Comparison of ENCODE assay signal across 8 cellular contexts in the genomic region with DNA sequence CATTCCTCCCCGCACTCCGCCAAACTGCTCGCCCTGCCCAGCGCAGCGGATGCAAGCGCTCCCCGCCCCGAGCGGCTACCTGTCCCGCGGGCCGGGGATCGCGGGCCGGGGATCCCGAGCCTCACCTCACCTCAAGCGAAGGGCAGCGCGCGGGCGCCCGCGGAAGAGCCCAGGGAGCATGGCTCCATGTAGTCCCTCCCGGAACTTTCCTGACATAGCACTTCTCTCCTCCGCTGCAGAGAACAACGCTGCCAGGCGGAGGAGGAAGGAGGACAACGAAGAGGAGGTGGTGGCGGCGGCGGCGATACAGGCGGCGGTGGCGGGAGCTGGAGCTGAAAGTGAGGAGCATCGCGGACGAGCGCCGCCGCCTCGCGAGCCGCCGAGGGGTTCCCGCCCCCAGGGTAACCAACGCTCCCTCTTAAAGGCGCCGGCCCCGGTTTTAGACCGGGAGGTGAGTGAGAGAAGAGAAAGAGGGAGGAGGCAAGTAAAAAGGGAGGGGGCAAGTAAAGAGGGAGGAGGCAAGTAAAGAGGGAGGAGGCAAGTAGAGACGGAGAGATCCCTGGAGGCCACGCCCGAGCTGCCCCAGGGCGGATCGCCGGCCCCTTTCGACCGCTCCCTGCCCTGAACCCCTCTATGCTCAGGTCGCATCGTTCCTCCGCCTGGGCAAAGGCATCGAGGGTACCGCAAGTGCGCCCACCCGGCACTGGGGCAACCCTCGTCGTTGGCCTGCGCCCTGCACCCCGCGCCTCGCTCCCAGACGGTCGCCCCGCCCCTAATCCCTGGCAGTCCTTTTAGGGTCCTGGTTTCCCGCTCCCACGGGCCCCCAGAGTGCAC. TPM values are rescaled to one million over a fixed set of nuclear protein-coding genes. Genes with fewer than 3 reads are reported as not detected.
DNase-seq lines count a peak whose midpoint lies in the region; ATAC-seq and TF ChIP-seq lines count a peak whose summit lies in the region.

A gene with protein sequence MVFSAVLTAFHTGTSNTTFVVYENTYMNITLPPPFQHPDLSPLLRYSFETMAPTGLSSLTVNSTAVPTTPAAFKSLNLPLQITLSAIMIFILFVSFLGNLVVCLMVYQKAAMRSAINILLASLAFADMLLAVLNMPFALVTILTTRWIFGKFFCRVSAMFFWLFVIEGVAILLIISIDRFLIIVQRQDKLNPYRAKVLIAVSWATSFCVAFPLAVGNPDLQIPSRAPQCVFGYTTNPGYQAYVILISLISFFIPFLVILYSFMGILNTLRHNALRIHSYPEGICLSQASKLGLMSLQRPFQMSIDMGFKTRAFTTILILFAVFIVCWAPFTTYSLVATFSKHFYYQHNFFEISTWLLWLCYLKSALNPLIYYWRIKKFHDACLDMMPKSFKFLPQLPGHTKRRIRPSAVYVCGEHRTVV (minus strand): TSS at position 340 of the 834 bp plus-strand sequence. CDS start 37,746 bp downstream, outside the sequence.

- H3K4me3 ChIP-seq in BE2C (ENCODE audit: low read depth, low read length) = peak within 1 kb of the TSS; percentile 64
- peak within 1 kb of the TSS; percentile 83 for H3K4me3 ChIP-seq in effector memory CD4-positive, alpha-beta T cell (ENCODE audit: insufficient read depth, low read depth, low read length, poor library complexity, severe bottlenecking)
- H3K4me3 ChIP-seq in mesendoderm (ENCODE audit: low read length) = peak within 1 kb of the TSS; percentile 95

- peak within 1 kb of the TSS; percentile 64 for H3K18ac ChIP-seq in mesendoderm (ENCODE audit: low read length)

- POLR2A ChIA-PET in activated CD4-positive, alpha-beta memory T cell treated with anti-CD3 and anti-CD28 coated beads for 36 hours (lab: Charles Lee) = interaction anchor here (0.9 to 1.3 kb wide), 2 partner anchors 309 to 315 kb away, joined by 3 read pairs; no protein-coding TSS in a partner anchor

- no peak within 1 kb of the TSS for H2AK5ac ChIP-seq in mesendoderm (ENCODE audit: low read length)

- H3K27me3 ChIP-seq in BE2C (peaks cover 52% of the 10 kb centered on the region), mesendoderm (ENCODE audit: insufficient read depth, low read length, poor library complexity) (no peaks in the 10 kb centered on the region)
- H3K27me3 ChIP-seq in effector memory CD4-positive, alpha-beta T cell (replicated peaks; ENCODE audit: control insufficient read depth, insufficient read depth, low read length, poor library complexity, severe bottlenecking) = no peaks in the 10 kb centered on the region

- no peaks in the 10 kb centered on the region for H3K9me3 Mint-ChIP-seq in activated CD4-positive, alpha-beta memory T cell treated with anti-CD3 and anti-CD28 coated beads for 36 hours

- peak; percentile 48 for DNase-seq in BE2C
- DNase-seq in NCI-H460 (ENCODE audit: extremely low read depth, low read depth) = peak; percentile 59
- peak; percentile 87 for DNase-seq in activated CD4-positive, alpha-beta memory T cell treated with anti-CD3 and anti-CD28 coated beads for 36 hours
- DNase-seq in effector memory CD4-positive, alpha-beta T cell = peak; percentile 44 to 54 (median 48)
- DNase-seq in mesendoderm = peak; percentile 96
- peak; percentile 20 for DNase-seq in stimulated activated CD8-positive, alpha-beta memory T cell treated with anti-CD3 and anti-CD28 coated beads, Interleukin-15, amount 100 ng/mL, for 1 hour (ENCODE audit: low read depth)

- H2BK5ac ChIP-seq in mesendoderm (ENCODE audit: low read length) = no peak within 1 kb of the TSS

- H3K23ac ChIP-seq in mesendoderm (ENCODE audit: low read length) = peak within 1 kb of the TSS; percentile 85

- no peak within 1 kb of the TSS for H2BK120ac ChIP-seq in mesendoderm (ENCODE audit: low read depth, low read length)

- peak within 1 kb of the TSS; percentile 50 for H3K27ac Mint-ChIP-seq in activated CD4-positive, alpha-beta memory T cell treated with anti-CD3 and anti-CD28 coated beads for 36 hours

- no peak within 1 kb of the TSS for H4K5ac ChIP-seq in mesendoderm (ENCODE audit: low read length)

- H3K9me3 ChIP-seq in BE2C = no peaks in the 10 kb centered on the region
- no peaks in the 10 kb centered on the region for H3K9me3 ChIP-seq in effector memory CD4-positive, alpha-beta T cell (ENCODE audit: control insufficient read depth, low read length)

- CTCF ChIA-PET in activated CD4-positive, alpha-beta memory T cell treated with anti-CD3 and anti-CD28 coated beads for 36 hours (lab: Charles Lee) = interaction anchor here (1.1 kb wide), 1 partner anchor 60 kb away, joined by 4 read pairs; no protein-coding TSS in a partner anchor

- no CpG with 5 or more reads among the region's 77 CpGs for WGBS in mesendoderm (ENCODE audit: extremely low coverage, insufficient coverage, low lambda C conversion rate)

- TF ChIP-seq CTCF in BE2C (IDR thresholded peaks at IDR 0.05; ENCODE audit: low read depth, low read length) = no peak

- peaks cover 3% of the 10 kb centered on the region for H3K79me1 ChIP-seq in mesendoderm (ENCODE audit: low read length)

- H3K36me3 Mint-ChIP-seq in activated CD4-positive, alpha-beta memory T cell treated with anti-CD3 and anti-CD28 coated beads for 36 hours = peaks cover 2% of the 10 kb centered on the region

- H3K56ac ChIP-seq in mesendoderm (ENCODE audit: low read length) = peak within 1 kb of the TSS; percentile 95

- H3K9ac ChIP-seq in mesendoderm (ENCODE audit: low read length) = peak within 1 kb of the TSS; percentile 95

- H3K4me1 ChIP-seq in BE2C (no peaks in the 10 kb centered on the region), mesendoderm (ENCODE audit: control insufficient read depth, low read depth, low read length) (no peaks in the 10 kb centered on the region)
- peaks cover 12% of the 10 kb centered on the region for H3K4me1 ChIP-seq in effector memory CD4-positive, alpha-beta T cell (ENCODE audit: control insufficient read depth, insufficient read depth, low read length, poor library complexity, severe bottlenecking)

- intact Hi-C loops in activated CD4-positive, alpha-beta memory T cell treated with anti-CD3 and anti-CD28 coated beads for 36 hours (cut with micrococcal nuclease) = loop anchor here (1.0 to 2.0 kb wide), 6 partner anchors 47 to 446 kb away; a partner anchor contains a TSS

- H3K27ac ChIP-seq in effector memory CD4-positive, alpha-beta T cell (ENCODE audit: insufficient read depth, low read length, poor library complexity, severe bottlenecking) = no peak within 1 kb of the TSS
- H3K27ac ChIP-seq in mesendoderm (ENCODE audit: low read depth, low read length) = peak within 1 kb of the TSS; percentile 70

- no peak within 1 kb of the TSS for H4K8ac ChIP-seq in mesendoderm (ENCODE audit: low read depth, low read length)

- H2BK15ac ChIP-seq in mesendoderm (replicated peaks; ENCODE audit: low read depth) = peak within 1 kb of the TSS; percentile 10

- peaks cover 16% of the 10 kb centered on the region for H3K27me3 Mint-ChIP-seq in activated CD4-positive, alpha-beta memory T cell treated with anti-CD3 and anti-CD28 coated beads for 36 hours

- peaks cover 17% of the 10 kb centered on the region for H3K4me1 Mint-ChIP-seq in activated CD4-positive, alpha-beta memory T cell treated with anti-CD3 and anti-CD28 coated beads for 36 hours (ENCODE audit: low read depth)

- H3K4me2 ChIP-seq in mesendoderm (ENCODE audit: low read length) = peak within 1 kb of the TSS; percentile 71

- H3K4me3 Mint-ChIP-seq in activated CD4-positive, alpha-beta memory T cell treated with anti-CD3 and anti-CD28 coated beads for 36 hours = peak within 1 kb of the TSS; percentile 95

- H3K36me3 ChIP-seq in BE2C = no peaks in the 10 kb centered on the region
- H3K36me3 ChIP-seq in effector memory CD4-positive, alpha-beta T cell (ENCODE audit: control insufficient read depth, insufficient read depth, low read length) = no peaks in the 10 kb centered on the region
- H3K36me3 ChIP-seq in mesendoderm (ENCODE audit: control insufficient read depth, insufficient read depth, low read length) = no peaks in the 10 kb centered on the region

- H3K4ac ChIP-seq in mesendoderm (ENCODE audit: low read depth, low read length) = peak within 1 kb of the TSS; percentile 22

- ATAC-seq in GM19023 (IDR thresholded peaks at IDR 0.05; ENCODE audit: unreplicated experiment) = peak; percentile 89
- peak; percentile 89 for ATAC-seq in HG03159 (IDR thresholded peaks at IDR 0.05; ENCODE audit: unreplicated experiment)

- H3K79me2 ChIP-seq in mesendoderm (ENCODE audit: control insufficient read depth, insufficient read depth, low read length) = peaks cover 8% of the 10 kb centered on the region

RNA-seq across cellular contexts. Expression of the gene that starts here (rescaled TPM):
- not detected for polyA plus RNA-seq in BE2C (2012; ENCODE audit: insufficient read depth, insufficient read length, low read depth)
- total RNA-seq in NCI-H460 (2014; rRNA removed; shearing (Covaris generic)) = 3.6 and 3.9 TPM in 2 replicates
- polyA plus RNA-seq in NCI-H460 (2014; cell fraction: nucleus; rRNA removed) = 6.5 and 7.6 TPM in 2 replicates
- 1 to 10 TPM; 1.5 to 1.7 TPM for total RNA-seq in activated CD4-positive, alpha-beta memory T cell treated with anti-CD3 and anti-CD28 coated beads for 36 hours
- 5.6 TPM for polyA plus RNA-seq in mesendoderm (2013, experiment 1 of 2)
- 5.9 TPM for polyA plus RNA-seq in mesendoderm (2013, experiment 2 of 2)

Comparison
In these comparisons a context has a peak if more than half of its experiments do, and no peak if none do; other contexts are left out.
1. DNase-seq: peak in every context shown above with its lines; median percentile 96 in mesendoderm; 87 in activated CD4-positive, alpha-beta memory T cell treated with anti-CD3 and anti-CD28 coated beads for 36 hours; 59 in NCI-H460; 48 in BE2C; 48 in effector memory CD4-positive, alpha-beta T cell; 20 in stimulated activated CD8-positive, alpha-beta memory T cell treated with anti-CD3 and anti-CD28 coated beads, Interleukin-15, amount 100 ng/mL, for 1 hour.